ENCODE assay signal across 1 cellular context in genomic region chr12:48775991-48776649, GRCh38.
A peak's percentile ranks its signal among the peaks of the same experiment; 100 is the strongest.
TF ChIP-seq lines count a peak whose summit lies in the region.

No MANE protein-coding gene starts in this region.

TF ChIP-seq in HepG2, 621 proteins besides CTCF, POLR2A, EP300 and RAD21:
- TF ChIP-seq AGO2 (optimal IDR thresholded peaks at IDR 0.05; ENCODE audit: low read depth, low read length) (peak; percentile 21), FOXP1 (IDR thresholded peaks at IDR 0.05) (no peak), FOXP1 (CRISPR knock-in tag; IDR thresholded peaks at IDR 0.05) (no peak)
